Comparison of ENCODE assay signal across 27 cellular contexts in the genomic region with DNA sequence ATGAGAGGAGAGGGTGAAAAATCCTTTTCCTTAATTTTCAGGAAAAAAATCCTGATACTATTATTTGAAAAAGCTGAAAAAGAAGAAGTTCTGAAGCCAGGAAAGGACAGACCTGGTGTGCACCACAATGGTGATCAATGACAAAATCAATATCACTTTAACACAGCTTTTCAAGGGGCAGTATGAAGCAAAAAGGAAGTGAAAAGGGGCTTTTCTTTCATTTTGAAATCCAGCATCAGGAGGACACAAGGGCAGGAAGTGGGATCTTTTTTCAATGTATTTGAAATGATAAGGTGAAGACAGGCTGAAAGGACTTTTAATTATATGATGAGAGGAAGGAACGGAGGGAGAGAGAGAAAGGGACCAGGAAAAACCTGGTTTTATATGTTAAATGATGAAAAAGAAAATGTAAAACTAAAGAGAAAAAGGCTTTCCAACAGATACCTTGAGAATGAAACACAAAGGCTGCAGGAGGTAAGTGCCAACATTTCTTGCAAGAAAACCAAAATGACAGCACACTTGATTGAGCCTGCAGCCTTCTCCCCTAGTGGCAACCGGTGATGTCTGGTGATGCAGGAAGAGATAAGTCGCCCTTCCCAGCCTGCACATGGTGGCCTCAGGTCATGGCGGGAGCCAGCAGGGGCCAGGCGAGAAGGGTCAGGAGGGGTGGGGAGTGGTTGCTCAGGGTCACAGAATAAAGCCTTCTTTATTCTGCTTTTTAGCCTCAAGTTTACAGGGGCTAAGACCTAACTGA.
DNase-seq lines count a peak whose midpoint lies in the region; ATAC-seq, FAIRE-seq and TF ChIP-seq lines count a peak whose summit lies in the region.
"Had no signal": no experiment of that assay in that cellular context is flagged by ENCODE, and none has a peak within 500 bp of the region (broad histone marks: within the 10 kb centered on the region; RNA-seq: fewer than 3 reads in every experiment).

No MANE protein-coding gene starts in this region.

- WGBS in SK-N-SH (ENCODE audit: low lambda C conversion rate): 47% methylated on average over 2 of the region's 5 CpGs
- WGBS in smooth muscle cell (ENCODE audit: low lambda C conversion rate): 42% methylated on average over 5 of the region's 5 CpGs

- TF ChIP-seq CTCF in A673 (conservative IDR thresholded peaks at IDR 0.05; ENCODE audit: low read depth, low read length): no peak
- no peak for TF ChIP-seq CTCF in GM23338 (conservative IDR thresholded peaks at IDR 0.05; ENCODE audit: low read depth in 2 of 2)
- TF ChIP-seq CTCF in SK-N-SH (IDR thresholded peaks at IDR 0.05): no peak; the same call in 1 of the 2 replicates
- TF ChIP-seq CTCF in smooth muscle cell (IDR thresholded peaks at IDR 0.05; ENCODE audit: borderline replicate concordance, insufficient read depth, poor library complexity, severe bottlenecking): no peak

- no peaks in the 10 kb centered on the region for H3K36me3 Mint-ChIP-seq in GM23338 (ENCODE audit: low read depth)
- H3K36me3 Mint-ChIP-seq: natural killer cell had no signal

- H3F3A ChIP-seq in GM23338 (replicated peaks; ENCODE audit: low read depth): no peaks in the 10 kb centered on the region
- H3F3A ChIP-seq in SK-N-SH (replicated peaks; ENCODE audit: insufficient read depth): peaks cover 3% of the 10 kb centered on the region
- H3F3A ChIP-seq in smooth muscle cell (ENCODE audit: low read depth): no peaks in the 10 kb centered on the region

- no peak for FAIRE-seq in H54 (lab: Jason Lieb, UNC)
- FAIRE-seq: GM18507, HepG2, keratinocyte had no signal

- DNase-seq in A673 (ENCODE audit: low spot score): no peak
- peak; percentile 46 for DNase-seq in GM23338 (ENCODE audit: low spot score)
- DNase-seq in SK-N-SH: peak; percentile 66
- DNase-seq in iPS-NIHi7 (ENCODE audit: extremely low spot score): peak; percentile 42
- DNase-seq in smooth muscle cell (lab: John Stamatoyannopoulos, UW; ENCODE audit: unreplicated experiment): no peak
- DNase-seq in H54 (ENCODE audit: insufficient read length, low spot score): no peak
- DNase-seq in NCI-H187 (lab: John Stamatoyannopoulos, UW): no peak
- DNase-seq in DMS 273 (lab: John Stamatoyannopoulos, UW; ENCODE audit: unreplicated experiment): no peak
- DNase-seq: 8988T; activated CD4-positive, alpha-beta T cell treated with anti-CD3 and anti-CD28 coated beads, Interleukin-2, amount 10 ng/mL, durations not matched to agents 24 days and 14 days; activated T-cell treated with anti-CD3 and anti-CD28 coated beads, Interleukin-2, amount 50 U/mL, for 4 hours; CD4-positive, alpha-beta T cell; cerebellar nuclear complex; EL; natural killer cell; NCI-H1092; NCI-H2029; NCI-H2227 treated with DMSO at 0.1 percent for 48 hours; ovary; stimulated activated CD8-positive, alpha-beta memory T cell treated with anti-CD3 and anti-CD28 coated beads, Interleukin-4, amount 100 ng/mL, for 48 hours; stimulated activated naive CD8-positive, alpha-beta T cell treated with anti-CD3 and anti-CD28 coated beads, Interleukin-15, amount 100 ng/mL, for 72 hours; WERI-Rb-1 had no signal

- H3K27ac ChIP-seq in A673 (ENCODE audit: low read depth, low read length, poor library complexity, severe bottlenecking) (peak overlapping the region; percentile 42), GM23338 (ENCODE audit: low read depth) (no peak overlapping the region; the same call in 1 of the 2 replicates), SK-N-SH (ENCODE audit: low read depth in 2 of 2, low read length in 1 of 2) (no peak overlapping the region), smooth muscle cell (ENCODE audit: low read depth) (no peak overlapping the region)
- H3K27ac ChIP-seq: ovary, RWPE1, skin epidermis, WERI-Rb-1 had no signal

- H3K4me1 ChIP-seq in A673 (ENCODE audit: insufficient read depth, low read length, poor library complexity, severe bottlenecking) (peaks cover 53% of the 10 kb centered on the region), GM23338 (ENCODE audit: insufficient read depth) (peaks cover 16% of the 10 kb centered on the region; the same call in 1 of the 2 replicates), SK-N-SH (ENCODE audit: control insufficient read depth in 1 of 2, insufficient read depth in 2 of 2, low read depth in 1 of 2, low read length in 1 of 2) (peaks cover 7 to 10% of the 10 kb centered on the region in 2 experiments; a peak in 2 of 4 replicates), smooth muscle cell (ENCODE audit: low read depth) (no peaks in the 10 kb centered on the region)

- peaks cover 39% of the 10 kb centered on the region for H3K4me1 Mint-ChIP-seq in GM23338
- H3K4me1 Mint-ChIP-seq: activated CD4-positive, alpha-beta T cell treated with anti-CD3 and anti-CD28 coated beads, Interleukin-2, amount 10 ng/mL, durations not matched to agents 24 days and 14 days; natural killer cell; stimulated activated naive CD8-positive, alpha-beta T cell treated with anti-CD3 and anti-CD28 coated beads, Interleukin-15, amount 100 ng/mL, for 72 hours had no signal

- H3K4me3 ChIP-seq in A673 (ENCODE audit: low read depth, low read length, poor library complexity, severe bottlenecking): no peak overlapping the region
- H3K4me3 ChIP-seq in GM23338: no peak overlapping the region
- H3K4me3 ChIP-seq in SK-N-SH (ENCODE audit: low read depth in 2 of 2, low read length in 1 of 2): no peak overlapping the region
- H3K4me3 ChIP-seq in smooth muscle cell: no peak overlapping the region
- H3K4me3 ChIP-seq: ovary, skin epidermis had no signal

- H4K20me1 ChIP-seq in GM23338 (replicated peaks; ENCODE audit: insufficient read depth): no peaks in the 10 kb centered on the region
- no peaks in the 10 kb centered on the region for H4K20me1 ChIP-seq in SK-N-SH (ENCODE audit: insufficient read depth)
- H4K20me1 ChIP-seq in smooth muscle cell (ENCODE audit: low read depth): no peaks in the 10 kb centered on the region

- H3K4me2 ChIP-seq in GM23338 (no peak overlapping the region), SK-N-SH (no peak overlapping the region), smooth muscle cell (no peak overlapping the region)

- no peaks in the 10 kb centered on the region for H3K27me3 Mint-ChIP-seq in GM23338 (ENCODE audit: insufficient read depth, low read depth, poor library complexity)
- H3K27me3 Mint-ChIP-seq: activated CD4-positive, alpha-beta T cell treated with anti-CD3 and anti-CD28 coated beads, Interleukin-2, amount 10 ng/mL, durations not matched to agents 24 days and 14 days had no signal

- no peak for TF ChIP-seq RAD21 in SK-N-SH (IDR thresholded peaks at IDR 0.05; ENCODE audit: low read length)

- peak in 1 of 2 experiments; percentile 72; a peak in 2 of 4 replicates for TF ChIP-seq EP300 in SK-N-SH (IDR thresholded peaks at IDR 0.05; ENCODE audit: borderline replicate concordance in 1 of 2, low read depth in 1 of 2, low read length in 1 of 2)

- H3K9me2 ChIP-seq in GM23338 (ENCODE audit: insufficient read depth) (no peaks in the 10 kb centered on the region), SK-N-SH (no peaks in the 10 kb centered on the region)

- no peak overlapping the region for H3K9ac ChIP-seq in SK-N-SH
- no peak overlapping the region for H3K9ac ChIP-seq in smooth muscle cell (ENCODE audit: low read depth)

- H3K79me2 ChIP-seq in GM23338 (replicated peaks; ENCODE audit: insufficient read depth) (no peaks in the 10 kb centered on the region), SK-N-SH (ENCODE audit: insufficient read depth) (no peaks in the 10 kb centered on the region), smooth muscle cell (ENCODE audit: low read depth) (no peaks in the 10 kb centered on the region)

- CTCF ChIA-PET in A673 (lab: Charles Lee): no interaction called here
- CTCF ChIA-PET in SK-N-SH (lab: Yijun Ruan, JAX): interaction anchor here (0.7 to 1.6 kb wide), 5 partner anchors 12 to 1785 kb away, joined by 3 to 4 read pairs (median 3); no protein-coding TSS in a partner anchor

- intact Hi-C loops in A673 (cut with micrococcal nuclease; ENCODE audit: unreplicated experiment): loop anchor here (5.0 to 10.0 kb wide), 4 partner anchors 321 to 869 kb away; no protein-coding TSS in a partner anchor

- no peaks in the 10 kb centered on the region for H3K9me3 Mint-ChIP-seq in GM23338
- H3K9me3 Mint-ChIP-seq: activated CD4-positive, alpha-beta T cell treated with anti-CD3 and anti-CD28 coated beads, Interleukin-2, amount 10 ng/mL, durations not matched to agents 24 days and 14 days; activated T-cell treated with anti-CD3 and anti-CD28 coated beads, Interleukin-2, amount 50 U/mL, for 4 hours; CD4-positive, alpha-beta T cell; stimulated activated naive CD8-positive, alpha-beta T cell treated with anti-CD3 and anti-CD28 coated beads, Interleukin-15, amount 100 ng/mL, for 72 hours had no signal

- no peak for TF ChIP-seq POLR2A in H54 (IDR thresholded peaks at IDR 0.05; ENCODE audit: low read depth, low read length)

- H3K36me3 ChIP-seq in A673 (ENCODE audit: insufficient read depth, low read length, poor library complexity, severe bottlenecking) (no peaks in the 10 kb centered on the region), GM23338 (ENCODE audit: insufficient read depth) (no peaks in the 10 kb centered on the region), SK-N-SH (replicated peaks in 1 of 2; ENCODE audit: control insufficient read depth in 1 of 2, insufficient read depth in 2 of 2, low read length in 1 of 2) (no peaks in the 10 kb centered on the region), smooth muscle cell (ENCODE audit: low read depth) (no peaks in the 10 kb centered on the region)
- H3K36me3 ChIP-seq: ovary, WERI-Rb-1 had no signal

- ATAC-seq in GM23338: peak; percentile 67
- ATAC-seq: activated T-cell treated with anti-CD3 and anti-CD28 coated beads, Interleukin-2, amount 50 U/mL, for 4 hours; HepG2; natural killer cell; stimulated activated naive CD8-positive, alpha-beta T cell treated with anti-CD3 and anti-CD28 coated beads, Interleukin-15, amount 100 ng/mL, for 72 hours had no signal

- H3K27ac Mint-ChIP-seq in GM23338: no peak overlapping the region
- H3K27ac Mint-ChIP-seq: activated CD4-positive, alpha-beta T cell treated with anti-CD3 and anti-CD28 coated beads, Interleukin-2, amount 10 ng/mL, durations not matched to agents 24 days and 14 days; CD4-positive, alpha-beta T cell; natural killer cell; stimulated activated naive CD8-positive, alpha-beta T cell treated with anti-CD3 and anti-CD28 coated beads, Interleukin-15, amount 100 ng/mL, for 72 hours had no signal

- H3K27me3 ChIP-seq in A673 (replicated peaks; ENCODE audit: insufficient read depth, low read depth, low read length, poor library complexity): no peaks in the 10 kb centered on the region
- no peaks in the 10 kb centered on the region for H3K27me3 ChIP-seq in GM23338 (ENCODE audit: insufficient read depth)
- no peaks in the 10 kb centered on the region for H3K27me3 ChIP-seq in SK-N-SH (ENCODE audit: insufficient read depth)
- no peaks in the 10 kb centered on the region for H3K27me3 ChIP-seq in smooth muscle cell (ENCODE audit: low read depth)
- H3K27me3 ChIP-seq: ovary had no signal

- no peak overlapping the region for H3K4me3 Mint-ChIP-seq in GM23338
- H3K4me3 Mint-ChIP-seq: activated CD4-positive, alpha-beta T cell treated with anti-CD3 and anti-CD28 coated beads, Interleukin-2, amount 10 ng/mL, durations not matched to agents 24 days and 14 days; activated T-cell treated with anti-CD3 and anti-CD28 coated beads, Interleukin-2, amount 50 U/mL, for 4 hours; CD4-positive, alpha-beta T cell; natural killer cell; stimulated activated naive CD8-positive, alpha-beta T cell treated with anti-CD3 and anti-CD28 coated beads, Interleukin-15, amount 100 ng/mL, for 72 hours had no signal

- BruUV-seq in A673 (replicated peaks; lab: Mats Ljungman, UMichigan): no TSS peak

- POLR2A ChIA-PET in A673 (lab: Charles Lee; ENCODE audit: low non-redundant PET): no interaction called here
- POLR2A ChIA-PET in SK-N-SH (lab: Yijun Ruan, JAX): no interaction called here

- H3K9me3 ChIP-seq in A673 (ENCODE audit: low read depth, low read length, poor library complexity, severe bottlenecking) (no peaks in the 10 kb centered on the region), SK-N-SH (no peaks in the 10 kb centered on the region), smooth muscle cell (replicated peaks; ENCODE audit: low read depth) (no peaks in the 10 kb centered on the region)
- H3K9me3 ChIP-seq: ovary had no signal

- no peak overlapping the region for H2AFZ ChIP-seq in GM23338
- no peak overlapping the region for H2AFZ ChIP-seq in SK-N-SH (ENCODE audit: low read depth)
- no peak overlapping the region for H2AFZ ChIP-seq in smooth muscle cell (ENCODE audit: low read depth)

Comparison
In these comparisons a context has a peak if more than half of its experiments do, and no peak if none do; other contexts are left out.
1. DNase-seq: peak in GM23338 (single experiment), SK-N-SH (single experiment) and iPS-NIHi7 (single experiment); none in A673 (single experiment), smooth muscle cell (single experiment), H54 (single experiment), NCI-H187 (0 of 2) and DMS 273 (single experiment).